ENCODE assay signal across 1 cellular context in genomic region chr11:67376022-67376386, GRCh38.
TF ChIP-seq lines count a peak whose summit lies in the region.

No MANE protein-coding gene starts in this region.

TF ChIP-seq in H1, 55 proteins besides CTCF, POLR2A, EP300 and RAD21:
- TF ChIP-seq PHF8 (conservative IDR thresholded peaks at IDR 0.05; ENCODE audit: low read depth, low read length) = no peak
- TF ChIP-seq USF2 (IDR thresholded peaks at IDR 0.05; ENCODE audit: low read length) = no peak
- no peak for TF ChIP-seq RFX5 (IDR thresholded peaks at IDR 0.05; ENCODE audit: borderline replicate concordance, low read depth, low read length)
- no peak for TF ChIP-seq SP2 (IDR thresholded peaks at IDR 0.05; ENCODE audit: low read length)
- peak; percentile 53; the same call in 1 of the 2 replicates for TF ChIP-seq SUZ12 (IDR thresholded peaks at IDR 0.05; ENCODE audit: low read length)
- no peak for TF ChIP-seq KDM1A (IDR thresholded peaks at IDR 0.05; ENCODE audit: borderline replicate concordance, low read length)
- no peak for TF ChIP-seq CHD1 (IDR thresholded peaks at IDR 0.05; ENCODE audit: low read depth, low read length)
